In the genomic region with DNA sequence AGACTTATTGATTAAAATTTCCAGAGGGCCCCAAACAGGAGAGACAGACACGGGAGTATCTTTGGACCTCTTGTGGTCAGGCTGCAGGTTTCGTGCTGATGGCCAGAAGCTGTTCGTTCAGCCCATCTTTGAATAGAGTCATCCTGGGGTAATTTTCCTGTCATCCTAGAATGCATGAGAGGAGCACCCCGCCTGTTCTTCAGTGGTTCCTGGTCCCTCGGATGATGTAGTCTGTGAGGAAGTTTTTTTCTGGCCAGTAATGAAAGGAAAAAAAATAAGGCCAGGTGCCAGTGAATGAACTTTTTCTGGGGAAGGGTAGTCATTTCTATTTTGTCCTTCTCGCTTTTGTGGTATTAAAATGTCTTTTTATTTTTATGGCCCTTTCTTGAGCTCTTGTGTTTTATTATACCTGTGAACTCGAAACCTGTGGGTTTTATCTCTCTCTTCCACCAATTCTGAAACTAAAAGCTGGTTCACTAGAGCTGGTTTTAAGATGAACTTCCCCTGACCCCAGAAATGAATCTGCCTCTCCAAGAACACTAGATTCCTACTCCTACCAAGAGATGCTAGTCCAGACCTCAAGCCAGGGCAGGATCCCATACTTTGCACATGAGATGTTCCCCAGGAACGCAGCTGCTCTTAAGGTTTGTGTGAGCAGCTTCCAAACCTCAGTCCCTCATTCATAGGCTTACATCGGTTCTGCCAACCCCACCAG, we compare ENCODE assay signal across 14 cellular contexts. TPM values are rescaled to one million over a fixed set of nuclear protein-coding genes. Genes with fewer than 3 reads are reported as not detected.
A peak's percentile ranks its signal among the peaks of the same experiment; 100 is the strongest.
DNase-seq lines count a peak whose midpoint lies in the region; ATAC-seq and TF ChIP-seq lines count a peak whose summit lies in the region.
"Had no signal": no experiment of that assay in that cellular context is flagged by ENCODE, and none has a peak within 500 bp of the region (broad histone marks: within the 10 kb centered on the region; RNA-seq: fewer than 3 reads in every experiment).

No MANE protein-coding gene starts in this region.

- ATAC-seq in GM18868 (IDR thresholded peaks at IDR 0.05; ENCODE audit: unreplicated experiment) (peak; percentile 89), GM21529 (IDR thresholded peaks at IDR 0.05; ENCODE audit: unreplicated experiment) (peak; percentile 85), HG03442 (IDR thresholded peaks at IDR 0.05; ENCODE audit: unreplicated experiment) (peak; percentile 78)
- ATAC-seq: body of pancreas, Right ventricle myocardium inferior had no signal

- TF ChIP-seq CTCF in fibroblast of the aortic adventitia (IDR thresholded peaks at IDR 0.05; ENCODE audit: insufficient read depth, low read length), result no peak

- H3K4me3 ChIP-seq in fibroblast of the aortic adventitia (ENCODE audit: low read depth, low read length), result no peak overlapping the region
- H3K4me3 ChIP-seq: body of pancreas, esophagus squamous epithelium, prostate gland had no signal

- DNase-seq in fibroblast of the aortic adventitia (ENCODE audit: low read depth) (peak; percentile 49), putamen (ENCODE audit: low spot score) (no peak), NCI-H1694 (lab: John Stamatoyannopoulos, UW) (no peak), SW 1271 (lab: John Stamatoyannopoulos, UW) (no peak), LoVo (ENCODE audit: low spot score) (no peak)
- DNase-seq: activated CD4-positive, alpha-beta T cell treated with anti-CD3 and anti-CD28 coated beads for 4 hours; body of pancreas; esophagus squamous epithelium; NCI-H187 had no signal

RNA-seq across cellular contexts. Expression of gene MEST, which starts 15.4 kb away (rescaled TPM):
- 63.0 and 236 TPM in 2 replicates for total RNA-seq in fibroblast of the aortic adventitia (ENCODE audit: low replicate concordance)

RNA-seq across cellular contexts. Expression of gene CEP41, which starts 35.6 kb away (rescaled TPM):
- 16.1 and 21.6 TPM in 2 replicates for total RNA-seq in fibroblast of the aortic adventitia (ENCODE audit: low replicate concordance)
